In the genomic region with DNA sequence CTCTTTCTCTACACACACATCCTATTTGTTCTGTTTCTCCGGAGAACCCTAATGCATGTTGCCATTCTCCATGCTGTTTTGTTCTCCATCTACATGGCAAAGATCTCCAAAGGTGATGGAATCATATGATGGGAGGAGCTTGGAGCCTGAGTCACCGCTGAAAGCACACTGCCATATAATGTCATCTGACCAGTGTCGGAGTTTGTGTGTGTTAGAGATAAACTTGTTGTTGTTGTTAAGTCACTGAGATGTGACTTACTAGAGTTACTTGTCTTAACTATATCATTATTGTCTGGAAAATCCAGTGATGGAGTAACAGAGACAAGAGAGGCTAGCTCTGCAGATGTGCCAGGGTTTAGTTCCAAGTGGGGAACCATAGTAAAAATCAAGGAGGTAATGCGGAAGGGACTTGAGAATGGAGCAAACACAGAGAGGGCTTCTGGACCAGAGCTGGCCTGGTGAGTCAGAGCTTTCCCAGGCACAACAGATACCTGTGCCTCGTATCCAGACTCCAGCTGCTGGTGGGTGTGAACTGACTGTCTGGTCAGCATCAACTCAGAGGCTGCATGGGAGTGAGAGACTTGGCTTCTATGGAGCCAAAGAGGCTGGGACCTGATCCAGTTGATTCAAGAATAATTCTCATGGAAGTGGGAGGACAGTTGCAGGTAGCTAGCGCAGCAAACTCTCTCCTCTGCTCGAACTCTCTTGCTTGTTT, we compare ENCODE assay signal across 20 cellular contexts. TPM values are rescaled to one million over a fixed set of nuclear protein-coding genes. Genes with fewer than 3 reads are reported as not detected.
DNase-seq lines count a peak whose midpoint lies in the region; ATAC-seq and TF ChIP-seq lines count a peak whose summit lies in the region.
"Had no signal": no experiment of that assay in that cellular context is flagged by ENCODE, and none has a peak within 500 bp of the region (broad histone marks: within the 10 kb centered on the region; RNA-seq: fewer than 3 reads in every experiment).

No MANE protein-coding gene starts in this region.

- no peak for ATAC-seq in GM18502 (IDR thresholded peaks at IDR 0.05; ENCODE audit: poor library complexity, unreplicated experiment)
- no peak for ATAC-seq in GM19463 (IDR thresholded peaks at IDR 0.05; ENCODE audit: unreplicated experiment)
- ATAC-seq: A549 had no signal

- TF ChIP-seq POLR2A in sigmoid colon (IDR thresholded peaks at IDR 0.05), result no peak

- DNase-seq in ELF-1 (ENCODE audit: low read depth, low spot score) (peak; percentile 41), amniotic epithelial cell (ENCODE audit: low read depth) (peak; percentile 19), fibroblast of the aortic adventitia (ENCODE audit: low read depth) (peak; percentile 65), sigmoid colon (peak; percentile 74), HCEC 1CT (no peak), cerebellar cortex (ENCODE audit: low spot score) (no peak)
- DNase-seq: CD4-positive, alpha-beta memory T cell; DMS53; MV-4-11; NCI-H1417; NCI-H187; NCI-H2227 treated with DMSO at 0.1 percent for 48 hours; NCI-H524; PC-9 had no signal

- no peak for TF ChIP-seq CTCF in fibroblast of the aortic adventitia (IDR thresholded peaks at IDR 0.05; ENCODE audit: insufficient read depth, low read length)
- TF ChIP-seq CTCF in sigmoid colon (IDR thresholded peaks at IDR 0.05), result no peak

- H3K27me3 ChIP-seq in sigmoid colon, result no peaks in the 10 kb centered on the region
- H3K27me3 ChIP-seq: BLaER1 had no signal

- intact Hi-C loops in sigmoid colon (cut with DNase I), result no loop called here

- H3K9me3 ChIP-seq in sigmoid colon, result no peaks in the 10 kb centered on the region
- H3K9me3 ChIP-seq: A549, BLaER1, HAP-1 had no signal

- H3K4me3 ChIP-seq in fibroblast of the aortic adventitia (ENCODE audit: low read depth, low read length) (no peak overlapping the region), sigmoid colon (no peak overlapping the region)
- H3K4me3 ChIP-seq: A549, BLaER1, HAP-1, PC-9 had no signal

- peak overlapping the region in 2 of 4 donors; percentile 27 to 30 for H3K27ac ChIP-seq in sigmoid colon
- H3K27ac ChIP-seq: A549, BLaER1, PC-9, RWPE1 had no signal

- H3K4me1 ChIP-seq in sigmoid colon, result peaks cover 0 to 28% (median 8%) of the 10 kb centered on the region in 4 donors
- H3K4me1 ChIP-seq: A549, BLaER1 had no signal

- no peak for TF ChIP-seq EP300 in sigmoid colon (IDR thresholded peaks at IDR 0.05)

- no peaks in the 10 kb centered on the region for H3K36me3 ChIP-seq in sigmoid colon
- H3K36me3 ChIP-seq: BLaER1, HAP-1 had no signal

- WGBS in sigmoid colon, 2 donors, result 81 to 89% methylated on average over 7 of the region's 7 CpGs

RNA-seq across cellular contexts. Expression of gene CCKAR, which starts 30.6 kb away (rescaled TPM):
- 3.1 TPM in 1 of 2 replicates, not detected in the other for total RNA-seq in fibroblast of the aortic adventitia (ENCODE audit: low replicate concordance)
- not detected for total RNA-seq in sigmoid colon
- under 1 TPM in 1 of 3 donors, not detected in 2; 0.60 TPM for polyA plus RNA-seq in sigmoid colon
- total RNA-seq: CD4-positive, alpha-beta memory T cell; PC-9 had no signal
- polyA plus RNA-seq: A549; CD4-positive, alpha-beta memory T cell had no signal

Comparison
In these comparisons a context has a peak if more than half of its experiments do, and no peak if none do; other contexts are left out.
1. DNase-seq: peak in ELF-1 (single experiment), amniotic epithelial cell (single experiment), fibroblast of the aortic adventitia (single experiment) and sigmoid colon (single experiment); none in HCEC 1CT (single experiment) and cerebellar cortex (single experiment).